9 cellular contexts compared by ENCODE assay signal in the genomic region with DNA sequence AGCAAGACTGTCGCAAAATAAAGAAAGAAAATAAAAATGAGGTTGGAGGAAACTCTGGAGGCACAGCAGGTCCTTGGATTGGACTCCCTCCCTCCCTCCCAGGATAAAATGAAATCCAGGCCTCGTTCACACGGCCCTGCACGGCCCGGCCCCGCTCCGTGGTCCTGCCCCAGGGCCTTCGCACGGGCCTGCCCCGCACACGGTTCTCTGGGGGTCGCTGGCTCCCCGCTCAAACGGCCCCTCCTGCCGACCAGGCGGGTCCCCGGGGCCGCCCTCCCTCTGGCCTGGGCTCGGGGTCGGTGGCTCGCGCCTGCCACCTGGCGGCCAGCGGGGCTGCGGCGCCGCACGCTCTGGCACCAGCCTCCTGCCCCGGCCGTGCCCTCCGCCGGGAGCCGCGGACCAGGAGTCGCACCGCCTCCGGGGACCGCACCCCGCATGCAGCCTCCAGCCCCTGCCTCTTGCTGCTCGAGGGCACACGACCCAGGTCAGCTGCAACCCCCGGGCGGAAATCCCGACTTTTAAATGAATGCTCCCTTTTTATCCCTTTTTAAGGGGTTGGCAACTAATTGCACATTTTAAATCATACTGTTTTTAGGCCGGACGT. TPM values are rescaled to one million over a fixed set of nuclear protein-coding genes. Genes with fewer than 3 reads are reported as not detected.
DNase-seq lines count a peak whose midpoint lies in the region; ATAC-seq, FAIRE-seq and TF ChIP-seq lines count a peak whose summit lies in the region.
"Had no signal": no experiment of that assay in that cellular context is flagged by ENCODE, and none has a peak within 500 bp of the region (broad histone marks: within the 10 kb centered on the region; RNA-seq: fewer than 3 reads in every experiment).

No MANE protein-coding gene starts in this region.

- H2AFZ ChIP-seq in K562 (ENCODE audit: low read depth, low read length) = peak overlapping the region; percentile 89

- peak overlapping the region; percentile 91 for H3K27ac ChIP-seq in K562 (ENCODE audit: extremely low read depth, low read depth, low read length)
- H3K27ac ChIP-seq in spleen = peak overlapping the region in 6 of 8 donors; percentile 13 to 89 (median 41)

- no peak for FAIRE-seq in K562 (lab: Jason Lieb, UNC)

- H3K9me1 ChIP-seq in K562 (ENCODE audit: control insufficient read depth, insufficient read depth, low read length) = no peaks in the 10 kb centered on the region

- BruUV-seq in K562 (replicated peaks; lab: Mats Ljungman, UMichigan) = no TSS peak

- TF ChIP-seq RAD21 in K562 (CRISPR knock-in tag; conservative IDR thresholded peaks at IDR 0.05 in 1 of 2, IDR thresholded peaks at IDR 0.05 in 1 of 2) = peak; percentile 99

- CTCF ChIA-PET in BJ (lab: Yijun Ruan, JAX) = interaction anchor here (0.7 to 7.8 kb wide), 14 partner anchors 12 to 213 kb away, joined by 3 to 102 read pairs (median 4); a partner anchor contains a TSS
- CTCF ChIA-PET in K562 (lab: Yijun Ruan, JAX; ENCODE audit: low intra/inter-chr PET ratio) = interaction anchor here (0.7 to 5.7 kb wide), 5 partner anchors 60 to 212 kb away, joined by 3 to 158 read pairs (median 4); a partner anchor contains a TSS

- TF ChIP-seq EP300 in K562 (IDR thresholded peaks at IDR 0.05; ENCODE audit: low read length) = no peak

- H3K36me3 ChIP-seq in BJ (ENCODE audit: control insufficient read depth, insufficient read depth, low read length) (peaks cover 7% of the 10 kb centered on the region; the same call in 1 of the 2 replicates), K562 (ENCODE audit: control insufficient read depth, insufficient read depth, low read length) (peaks cover 22% of the 10 kb centered on the region; the same call in 2 of the 3 replicates), spleen (peaks cover 0 to 21% (median 11%) of the 10 kb centered on the region in 6 donors)

- H3K4me3 ChIP-seq in BJ (ENCODE audit: low read depth, low read length) (peak overlapping the region; percentile 45), K562 (peak overlapping the region; percentile 34), spleen (peak overlapping the region in 5 of 8 donors; percentile 15 to 51 (median 21))

- H3K9ac ChIP-seq in K562 (ENCODE audit: insufficient read depth in 1 of 2, low read depth in 2 of 2, low read length in 2 of 2) = peak overlapping the region; percentile 65 to 98

- no peak for TF ChIP-seq POLR2A in K562 (conservative IDR thresholded peaks at IDR 0.05)
- no peak for TF ChIP-seq POLR2A in spleen (IDR thresholded peaks at IDR 0.05)

- no peaks in the 10 kb centered on the region for H3K27me3 ChIP-seq in BJ (ENCODE audit: control insufficient read depth, insufficient read depth, low read length)
- no peaks in the 10 kb centered on the region for H3K27me3 ChIP-seq in K562 (ENCODE audit: control insufficient read depth in 2 of 2, insufficient read depth in 2 of 2, low read length in 2 of 2)
- H3K27me3 ChIP-seq in spleen (replicated peaks in 1 of 7) = peaks cover 0 to 6% (median 0%) of the 10 kb centered on the region in 7 donors

- TF ChIP-seq CTCF in BJ (IDR thresholded peaks at IDR 0.05; ENCODE audit: insufficient read depth, low read depth, low read length) (peak; percentile 15; the same call in 1 of the 2 replicates), K562 (IDR thresholded peaks at IDR 0.05 in 2 of 3, conservative IDR thresholded peaks at IDR 0.05 in 1 of 3; ENCODE audit: insufficient read depth in 2 of 3, low read depth in 1 of 3, low read length in 3 of 3) (peak; percentile 72 to 95 (median 86)), spleen (IDR thresholded peaks at IDR 0.05 in 8 of 11, conservative IDR thresholded peaks at IDR 0.05 in 3 of 11) (peak; percentile 21 to 99 (median 93))

- POLR2A ChIA-PET in BJ (lab: Charles Lee) = interaction anchor here (0.7 kb wide), 1 partner anchor 119 kb away, joined by 5 read pairs; no protein-coding TSS in a partner anchor
- POLR2A ChIA-PET in K562 (lab: Yijun Ruan, JAX) = interaction anchor here (0.6 to 1.2 kb wide), 2 partner anchors 27 to 39 kb away, joined by 3 read pairs; a partner anchor contains a TSS

- H4K20me1 ChIP-seq in K562 (replicated peaks; ENCODE audit: control insufficient read depth, insufficient read depth, low read length) = no peaks in the 10 kb centered on the region

- H3K9me3 ChIP-seq in K562 (replicated peaks; ENCODE audit: control insufficient read depth, insufficient read depth, low read depth, low read length) (no peaks in the 10 kb centered on the region), spleen (no peaks in the 10 kb centered on the region)

- peaks cover 33% of the 10 kb centered on the region for H3K79me2 ChIP-seq in K562 (ENCODE audit: control insufficient read depth, insufficient read depth, low read length)

- H3K4me2 ChIP-seq in K562 (ENCODE audit: insufficient read depth, low read length) = peak overlapping the region; percentile 75

- H3K4me1 ChIP-seq in K562 (replicated peaks in 1 of 2; ENCODE audit: control insufficient read depth in 2 of 2, insufficient read depth in 2 of 2, low read length in 2 of 2) (peaks cover 28 to 68% of the 10 kb centered on the region in 2 experiments), spleen (peaks cover 16 to 47% (median 36%) of the 10 kb centered on the region in 6 donors)

- 1% methylated on average over 42 of the region's 46 CpGs for WGBS in K562 (ENCODE audit: insufficient coverage, low coverage, missing lambda C conversion rate)
- WGBS in spleen, 5 donors = 1 to 3% (median 2%) methylated on average over 41 to 46 of the region's 46 CpGs

- ATAC-seq in GM19455 (IDR thresholded peaks at IDR 0.05; ENCODE audit: unreplicated experiment) = peak; percentile 57
- ATAC-seq in K562 = peak; percentile 82

- in situ Hi-C loops in K562 (cut with MboI) = loop anchor here (5.0 kb wide), 1 partner anchor 60 kb away; no protein-coding TSS in a partner anchor

- DNase-seq in BJ (ENCODE audit: low read depth) (no peak), Kasumi-1 (lab: John Stamatoyannopoulos, UW) (peak; percentile 49 to 60), T1000 (lab: John Stamatoyannopoulos, UW) (peak; percentile 83), K562 (ENCODE audit: extremely low read depth in 1 of 4, low spot score in 3 of 4) (peak; percentile 85 to 92 (median 88)), iPS-NIHi7 (ENCODE audit: extremely low spot score) (peak; percentile 95), spleen (peak; percentile 95), mesenteric fat pad (ENCODE audit: low spot score) (no peak)

- intact Hi-C loops in K562 (cut with micrococcal nuclease) = loop anchor here (1.0 to 5.0 kb wide), 3 partner anchors 61 to 210 kb away; no protein-coding TSS in a partner anchor
- intact Hi-C loops in spleen (cut with DNase I; ENCODE audit: low total_unique reads) = loop anchor here (2.0 to 10.0 kb wide), 3 partner anchors 58 to 198 kb away; no protein-coding TSS in a partner anchor

RNA-seq across cellular contexts. Expression of a gene that starts 1.5 kb away (rescaled TPM):
- polyA plus RNA-seq in BJ (2011; rRNA removed) (28.1 and 44.3 TPM in 2 replicates), K562 (2011; rRNA removed) (30.1 and 47.8 TPM in 2 replicates), K562 (2014; fragmentation: Illumina TruSeq; extraction: Trizol) (16.3 and 52.9 TPM in 2 replicates), K562 (2014; fragmentation: Nextera tagmentation; extraction: Ambion mirVana) (1 to 10 TPM in 1 of 2 experiments, under 1 TPM in 1; 0.65 to 1.1 TPM), K562 (2014; rRNA removed) (106 and 130 TPM in 2 replicates), spleen (10 to 100 TPM; 57.6 to 96.0 (median 85.9) TPM)
- polyA minus RNA-seq in BJ (2011; rRNA and poly(A)+ RNA removed) = 25.1 and 40.3 TPM in 2 replicates
- 32.2 and 119 TPM in 2 replicates for total RNA-seq in K562 (2011; cell fraction: chromatin; rRNA removed; ENCODE audit: low replicate concordance)
- total RNA-seq in K562 (2011; cell fraction: nucleolus; rRNA removed) = 140 and 174 TPM in 2 replicates
- total RNA-seq in K562 (2011; cell fraction: nucleoplasm; rRNA removed) = 50.0 and 55.1 TPM in 2 replicates
- total RNA-seq in K562 (2014; rRNA removed) (181 and 210 TPM in 2 replicates), K562 (2014; rRNA removed; fragmentation: Illumina TruSeq; extraction: Trizol) (13.0 and 15.5 TPM in 2 replicates), K562 (2015; rRNA removed; fragmentation: Illumina TruSeq; extraction: Trizol) (37.6 and 45.0 TPM in 2 replicates), K562 (2021) (128 and 134 TPM in 2 replicates), spleen (10 to 100 TPM; 17.8 to 63.4 (median 28.2) TPM), mesenteric fat pad (20.6 TPM)
- 62.1 and 244 TPM in 2 replicates for polyA plus RNA-seq in K562 (2011; cell fraction: cytosol; rRNA removed)
- 137 and 203 TPM in 2 replicates for polyA plus RNA-seq in K562 (2011; cell fraction: nucleus; rRNA removed)
- polyA plus RNA-seq in K562 (2012) = 73.6 and 92.2 TPM in 2 replicates
- polyA minus RNA-seq in K562 (2011; rRNA and poly(A)+ RNA removed) = 17.0 and 26.0 TPM in 2 replicates
- polyA minus RNA-seq in K562 (2011; cell fraction: cytosol; rRNA and poly(A)+ RNA removed) = 90.0 and 91.8 TPM in 2 replicates
- polyA minus RNA-seq in K562 (2011; cell fraction: nucleus; rRNA and poly(A)+ RNA removed) = 52.1 and 52.4 TPM in 2 replicates

RNA-seq across cellular contexts. Expression of a gene that starts 17.6 kb away (rescaled TPM):
- polyA plus RNA-seq in BJ (2011; rRNA removed) (0.28 and 0.32 TPM in 2 replicates), K562 (2011; rRNA removed) (0.06 and 0.23 TPM in 2 replicates), K562 (2014; fragmentation: Illumina TruSeq; extraction: Trizol) (not detected in 2 replicates), K562 (2014; fragmentation: Nextera tagmentation; extraction: Ambion mirVana) (not detected), K562 (2014; rRNA removed) (0.15 and 0.19 TPM in 2 replicates), spleen (not detected)
- polyA minus RNA-seq in BJ (2011; rRNA and poly(A)+ RNA removed) = 0.38 TPM in 1 of 2 replicates, not detected in the other
- total RNA-seq in K562 (2011; cell fraction: chromatin; rRNA removed; ENCODE audit: low replicate concordance) = 0.32 and 0.88 TPM in 2 replicates
- total RNA-seq in K562 (2011; cell fraction: nucleolus; rRNA removed) = 1.3 and 2.9 TPM in 2 replicates
- 0.29 and 0.46 TPM in 2 replicates for total RNA-seq in K562 (2011; cell fraction: nucleoplasm; rRNA removed)
- total RNA-seq in K562 (2014; rRNA removed) (0.95 TPM in 1 of 2 replicates, not detected in the other), K562 (2014; rRNA removed; fragmentation: Illumina TruSeq; extraction: Trizol) (not detected in 2 replicates), K562 (2015; rRNA removed; fragmentation: Illumina TruSeq; extraction: Trizol) (not detected in 2 replicates), K562 (2021) (0.51 TPM in 1 of 2 replicates, not detected in the other), spleen (under 1 TPM in 2 of 7 donors, not detected in 5; 0.07 to 0.11 TPM), mesenteric fat pad (0.16 TPM)
- 0.31 and 0.53 TPM in 2 replicates for polyA plus RNA-seq in K562 (2011; cell fraction: cytosol; rRNA removed)
- polyA plus RNA-seq in K562 (2011; cell fraction: nucleus; rRNA removed) = 2.2 and 2.5 TPM in 2 replicates
- 0.12 and 0.51 TPM in 2 replicates for polyA plus RNA-seq in K562 (2012)
- 0.06 TPM in 1 of 2 replicates, not detected in the other for polyA minus RNA-seq in K562 (2011; rRNA and poly(A)+ RNA removed)
- not detected in 2 replicates for polyA minus RNA-seq in K562 (2011; cell fraction: cytosol; rRNA and poly(A)+ RNA removed)
- 0.40 and 1.4 TPM in 2 replicates for polyA minus RNA-seq in K562 (2011; cell fraction: nucleus; rRNA and poly(A)+ RNA removed)

RNA-seq across cellular contexts. Expression of a gene that starts 38.3 kb away (rescaled TPM):
- polyA plus RNA-seq in BJ (2011; rRNA removed) = 69.2 and 111 TPM in 2 replicates
- polyA minus RNA-seq in BJ (2011; rRNA and poly(A)+ RNA removed) = 42.4 and 68.8 TPM in 2 replicates
- total RNA-seq in K562 (2011; cell fraction: chromatin; rRNA removed; ENCODE audit: low replicate concordance) = 157 and 512 TPM in 2 replicates
- total RNA-seq in K562 (2011; cell fraction: nucleolus; rRNA removed) = 498 and 541 TPM in 2 replicates
- 251 and 289 TPM in 2 replicates for total RNA-seq in K562 (2011; cell fraction: nucleoplasm; rRNA removed)
- 135 and 169 TPM in 2 replicates for total RNA-seq in K562 (2014; rRNA removed)
- total RNA-seq in K562 (2014; rRNA removed; fragmentation: Illumina TruSeq; extraction: Trizol) = 13.4 and 18.5 TPM in 2 replicates
- total RNA-seq in K562 (2015; rRNA removed; fragmentation: Illumina TruSeq; extraction: Trizol) = 59.7 and 60.9 TPM in 2 replicates
- 176 and 193 TPM in 2 replicates for total RNA-seq in K562 (2021)
- 83.2 and 158 TPM in 2 replicates for polyA plus RNA-seq in K562 (2011; rRNA removed)
- 163 and 311 TPM in 2 replicates for polyA plus RNA-seq in K562 (2011; cell fraction: cytosol; rRNA removed)
- 1,374 and 1,890 TPM in 2 replicates for polyA plus RNA-seq in K562 (2011; cell fraction: nucleus; rRNA removed)
- polyA plus RNA-seq in K562 (2012) = 118 and 187 TPM in 2 replicates
- polyA plus RNA-seq in K562 (2014; fragmentation: Illumina TruSeq; extraction: Trizol) = 63.6 and 79.5 TPM in 2 replicates
- under 1 TPM; 0.52 to 0.57 TPM for polyA plus RNA-seq in K562 (2014; fragmentation: Nextera tagmentation; extraction: Ambion mirVana)
- 225 and 231 TPM in 2 replicates for polyA plus RNA-seq in K562 (2014; rRNA removed)
- 18.2 and 31.6 TPM in 2 replicates for polyA minus RNA-seq in K562 (2011; rRNA and poly(A)+ RNA removed)
- 42.1 and 50.9 TPM in 2 replicates for polyA minus RNA-seq in K562 (2011; cell fraction: cytosol; rRNA and poly(A)+ RNA removed)
- polyA minus RNA-seq in K562 (2011; cell fraction: nucleus; rRNA and poly(A)+ RNA removed) = 105 and 111 TPM in 2 replicates
- 100 to 1,000 TPM; 187 to 275 (median 240) TPM for total RNA-seq in spleen
- polyA plus RNA-seq in spleen = 100 to 1,000 TPM; 172 to 560 (median 460) TPM
- total RNA-seq in mesenteric fat pad = 143 TPM

RNA-seq across cellular contexts. Expression of a gene that starts 38.7 kb away (rescaled TPM):
- not detected in 2 replicates for polyA plus RNA-seq in BJ (2011; rRNA removed)
- not detected in 2 replicates for polyA minus RNA-seq in BJ (2011; rRNA and poly(A)+ RNA removed)
- total RNA-seq in K562 (2011; cell fraction: chromatin; rRNA removed; ENCODE audit: low replicate concordance) = not detected in 2 replicates
- not detected in 2 replicates for total RNA-seq in K562 (2011; cell fraction: nucleolus; rRNA removed)
- not detected in 2 replicates for total RNA-seq in K562 (2011; cell fraction: nucleoplasm; rRNA removed)
- not detected in 2 replicates for total RNA-seq in K562 (2014; rRNA removed)
- total RNA-seq in K562 (2014; rRNA removed; fragmentation: Illumina TruSeq; extraction: Trizol) = not detected in 2 replicates
- not detected in 2 replicates for total RNA-seq in K562 (2015; rRNA removed; fragmentation: Illumina TruSeq; extraction: Trizol)
- total RNA-seq in K562 (2021) = not detected in 2 replicates
- not detected in 2 replicates for polyA plus RNA-seq in K562 (2011; rRNA removed)
- polyA plus RNA-seq in K562 (2011; cell fraction: cytosol; rRNA removed) = not detected in 2 replicates
- not detected in 2 replicates for polyA plus RNA-seq in K562 (2011; cell fraction: nucleus; rRNA removed)
- polyA plus RNA-seq in K562 (2012) = not detected in 2 replicates
- polyA plus RNA-seq in K562 (2014; fragmentation: Illumina TruSeq; extraction: Trizol) = not detected in 2 replicates
- polyA plus RNA-seq in K562 (2014; fragmentation: Nextera tagmentation; extraction: Ambion mirVana) = not detected
- polyA plus RNA-seq in K562 (2014; rRNA removed) = not detected in 2 replicates
- under 0.01 TPM in 2 replicates for polyA minus RNA-seq in K562 (2011; rRNA and poly(A)+ RNA removed)
- polyA minus RNA-seq in K562 (2011; cell fraction: cytosol; rRNA and poly(A)+ RNA removed) = 667 TPM in 1 of 2 replicates, not detected in the other
- under 0.01 TPM in 1 of 2 replicates, not detected in the other for polyA minus RNA-seq in K562 (2011; cell fraction: nucleus; rRNA and poly(A)+ RNA removed)
- not detected for total RNA-seq in spleen
- not detected for polyA plus RNA-seq in spleen
- total RNA-seq in mesenteric fat pad = not detected
- total RNA-seq: LHCN-M2 had no signal

RNA-seq across cellular contexts. Expression of a gene that starts 43.7 kb away (rescaled TPM):
- polyA plus RNA-seq in BJ (2011; rRNA removed) = 315 and 529 TPM in 2 replicates
- polyA minus RNA-seq in BJ (2011; rRNA and poly(A)+ RNA removed) = 851 and 853 TPM in 2 replicates
- total RNA-seq in K562 (2011; cell fraction: chromatin; rRNA removed; ENCODE audit: low replicate concordance) = 25.1 and 70.9 TPM in 2 replicates
- 40.8 and 41.4 TPM in 2 replicates for total RNA-seq in K562 (2011; cell fraction: nucleolus; rRNA removed)
- 34.4 and 52.1 TPM in 2 replicates for total RNA-seq in K562 (2011; cell fraction: nucleoplasm; rRNA removed)
- 82.3 and 124 TPM in 2 replicates for total RNA-seq in K562 (2014; rRNA removed)
- 33.7 and 45.6 TPM in 2 replicates for total RNA-seq in K562 (2014; rRNA removed; fragmentation: Illumina TruSeq; extraction: Trizol)
- total RNA-seq in K562 (2015; rRNA removed; fragmentation: Illumina TruSeq; extraction: Trizol) = 52.7 and 54.9 TPM in 2 replicates
- total RNA-seq in K562 (2021) = 161 and 174 TPM in 2 replicates
- polyA plus RNA-seq in K562 (2011; rRNA removed) = 36.4 and 61.3 TPM in 2 replicates
- polyA plus RNA-seq in K562 (2011; cell fraction: cytosol; rRNA removed) = 82.9 and 105 TPM in 2 replicates
- 42.5 and 55.7 TPM in 2 replicates for polyA plus RNA-seq in K562 (2011; cell fraction: nucleus; rRNA removed)
- 82.7 and 152 TPM in 2 replicates for polyA plus RNA-seq in K562 (2012)
- polyA plus RNA-seq in K562 (2014; fragmentation: Illumina TruSeq; extraction: Trizol) = 123 and 158 TPM in 2 replicates
- polyA plus RNA-seq in K562 (2014; fragmentation: Nextera tagmentation; extraction: Ambion mirVana) = 10 to 100 TPM; 12.1 to 12.8 TPM
- polyA plus RNA-seq in K562 (2014; rRNA removed) = 71.3 and 73.3 TPM in 2 replicates
- polyA minus RNA-seq in K562 (2011; rRNA and poly(A)+ RNA removed) = 45.8 and 50.7 TPM in 2 replicates
- 132 and 161 TPM in 2 replicates for polyA minus RNA-seq in K562 (2011; cell fraction: cytosol; rRNA and poly(A)+ RNA removed)
- 9.0 and 15.9 TPM in 2 replicates for polyA minus RNA-seq in K562 (2011; cell fraction: nucleus; rRNA and poly(A)+ RNA removed)
- total RNA-seq in spleen = 100 to 1,000 TPM; 102 to 296 (median 233) TPM
- 100 to 1,000 TPM; 126 to 147 (median 140) TPM for polyA plus RNA-seq in spleen
- 124 TPM for total RNA-seq in mesenteric fat pad

Comparison
In these comparisons a context has a peak if more than half of its experiments do, and no peak if none do; other contexts are left out.
1. DNase-seq: peak in Kasumi-1 (2 of 2), T1000 (single experiment), K562 (4 of 4), iPS-NIHi7 (single experiment) and spleen (single experiment); none in BJ (single experiment) and mesenteric fat pad (single experiment).
2. CTCF ChIP-seq: peak in every context shown above with its lines; median percentile 93 in spleen; 86 in K562; 15 in BJ.
3. Peak in every context shown above with its lines, with median percentiles within 50 percentile points of each other: H3K4me3 ChIP-seq.